In genomic region chr11:64251986-64252837, GRCh38 we compare ENCODE assay signal across 8 cellular contexts. TPM values are rescaled to one million over a fixed set of nuclear protein-coding genes. Genes with fewer than 3 reads are reported as not detected.
DNase-seq lines count a peak whose midpoint lies in the region; ATAC-seq and TF ChIP-seq lines count a peak whose summit lies in the region.

No MANE protein-coding gene starts in this region.

- intact Hi-C loops in Right ventricle myocardium inferior (cut with DNase I) (loop anchor here (5.0 kb wide), 1 partner anchor 50 kb away; the partner anchor contains the start of gene CATSPERZ), cardiac septum (cut with DNase I) (loop anchor here (5.0 kb wide), 1 partner anchor 50 kb away; the partner anchor contains the start of gene CATSPERZ)

- ATAC-seq in Right ventricle myocardium inferior (peak; percentile 11), HG03571 (IDR thresholded peaks at IDR 0.05; ENCODE audit: unreplicated experiment) (no peak), HG03354 (IDR thresholded peaks at IDR 0.05; ENCODE audit: poor library complexity, severe bottlenecking, unreplicated experiment) (no peak), GM19351 (IDR thresholded peaks at IDR 0.05; ENCODE audit: unreplicated experiment) (no peak)

- no peaks in the 10 kb centered on the region for H3K27me3 Mint-ChIP-seq in mesothelial cell of epicardium (ENCODE audit: low read depth)

- no peaks in the 10 kb centered on the region for H3K9me3 Mint-ChIP-seq in mesothelial cell of epicardium

- no peak for TF ChIP-seq CTCF in mesothelial cell of epicardium (IDR thresholded peaks at IDR 0.05; ENCODE audit: unreplicated experiment)

- H3K4me1 Mint-ChIP-seq in mesothelial cell of epicardium: peaks cover 14% of the 10 kb centered on the region

- no peaks in the 10 kb centered on the region for H3K36me3 Mint-ChIP-seq in mesothelial cell of epicardium

- peak; percentile 75 for DNase-seq in Right ventricle myocardium inferior (ENCODE audit: missing footprints)
- no peak for DNase-seq in cardiac septum (ENCODE audit: low spot score)
- DNase-seq in RPMI7951 (ENCODE audit: low read depth): peak; percentile 50
- peak; percentile 16 for DNase-seq in effector CD8-positive, alpha-beta T cell (lab: John Stamatoyannopoulos, UW)
- DNase-seq in mesothelial cell of epicardium (ENCODE audit: low spot score in 2 of 2, unreplicated experiment in 2 of 2): peak in 1 of 2 experiments; percentile 56

- H3K4me3 Mint-ChIP-seq in mesothelial cell of epicardium: peak overlapping the region; percentile 83

- peak overlapping the region; percentile 73 for H3K27ac Mint-ChIP-seq in mesothelial cell of epicardium

RNA-seq across cellular contexts. Expression of gene PLCB3, which starts 0.9 kb away (rescaled TPM):
- 10.9 TPM for total RNA-seq in Right ventricle myocardium inferior
- total RNA-seq in cardiac septum: 9.6 TPM
- total RNA-seq in RPMI7951 (2014; rRNA removed; shearing (Covaris generic)): 48.1 and 60.4 TPM in 2 replicates
- total RNA-seq in mesothelial cell of epicardium: 34.9 to 35.7 TPM (median 35.7 TPM) in 3 replicates

RNA-seq across cellular contexts. Expression of gene PPP1R14B, which starts 5.5 kb away (rescaled TPM):
- total RNA-seq in Right ventricle myocardium inferior (129 TPM), cardiac septum (113 TPM), mesothelial cell of epicardium (119 to 131 TPM (median 124 TPM) in 3 replicates)
- 418 and 531 TPM in 2 replicates for total RNA-seq in RPMI7951 (2014; rRNA removed; shearing (Covaris generic))

RNA-seq across cellular contexts. Expression of gene FKBP2, which starts 11.3 kb away (rescaled TPM):
- total RNA-seq in Right ventricle myocardium inferior (50.6 TPM), cardiac septum (57.8 TPM), mesothelial cell of epicardium (35.5 to 40.2 TPM (median 36.4 TPM) in 3 replicates)
- total RNA-seq in RPMI7951 (2014; rRNA removed; shearing (Covaris generic)): 76.3 and 109 TPM in 2 replicates

RNA-seq across cellular contexts. Expression of gene VEGFB, which starts 17.8 kb away (rescaled TPM):
- total RNA-seq in Right ventricle myocardium inferior: 272 TPM
- 261 TPM for total RNA-seq in cardiac septum
- 45.7 and 51.3 TPM in 2 replicates for total RNA-seq in RPMI7951 (2014; rRNA removed; shearing (Covaris generic))
- total RNA-seq in mesothelial cell of epicardium: 83.2 to 90.1 TPM (median 85.8 TPM) in 3 replicates

RNA-seq across cellular contexts. Expression of gene DNAJC4, which starts 21.9 kb away (rescaled TPM):
- total RNA-seq in Right ventricle myocardium inferior (53.5 TPM), cardiac septum (51.9 TPM), mesothelial cell of epicardium (43.6 to 49.4 TPM (median 45.0 TPM) in 3 replicates)
- total RNA-seq in RPMI7951 (2014; rRNA removed; shearing (Covaris generic)): 17.2 and 23.7 TPM in 2 replicates
